ENCODE assay signal across 9 cellular contexts in the genomic region with DNA sequence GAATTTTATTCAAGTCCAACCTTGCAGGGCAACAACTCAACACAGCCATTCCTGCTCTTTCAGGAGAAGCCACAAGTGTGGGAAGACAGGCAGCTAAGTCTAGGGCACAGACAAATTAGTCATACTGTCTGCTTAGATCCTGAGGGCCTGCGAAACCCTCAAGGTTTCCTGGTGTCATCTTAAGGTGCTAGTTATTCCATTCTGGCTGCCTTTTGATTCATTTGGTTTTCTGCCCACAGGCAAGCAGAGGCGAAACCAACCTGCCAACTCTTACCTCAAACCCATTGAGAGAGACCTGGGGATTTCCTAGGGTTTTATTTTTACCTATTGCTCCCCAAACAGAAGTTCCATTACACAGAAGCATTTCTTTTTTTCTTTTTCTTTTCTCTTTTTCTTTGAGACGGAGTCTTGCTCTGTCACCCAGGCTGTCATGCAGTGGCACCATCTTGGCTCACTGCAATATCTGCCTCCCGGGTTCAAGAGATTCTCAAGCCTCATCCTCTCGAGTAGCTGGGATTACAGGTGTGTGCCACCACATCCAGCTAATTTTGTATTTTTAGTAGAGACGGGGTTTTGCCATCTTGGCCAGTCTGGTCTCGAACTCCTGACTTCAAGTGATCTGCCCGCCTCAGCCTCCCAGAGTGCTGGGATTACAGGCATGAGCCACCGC.
DNase-seq lines count a peak whose midpoint lies in the region; ATAC-seq, FAIRE-seq and TF ChIP-seq lines count a peak whose summit lies in the region.
"Had no signal": no experiment of that assay in that cellular context is flagged by ENCODE, and none has a peak within 500 bp of the region (broad histone marks: within the 10 kb centered on the region; RNA-seq: fewer than 3 reads in every experiment).

No MANE protein-coding gene starts in this region.

- peak overlapping the region; percentile 40 to 68 for H3K4me3 Mint-ChIP-seq in stimulated activated naive CD8-positive, alpha-beta T cell treated with anti-CD3 and anti-CD28 coated beads, Interleukin-15, amount 100 ng/mL, for 72 hours

- ATAC-seq in HG02588 (IDR thresholded peaks at IDR 0.05; ENCODE audit: unreplicated experiment), result peak; percentile 83
- peak; percentile 92 for ATAC-seq in stimulated activated naive CD8-positive, alpha-beta T cell treated with anti-CD3 and anti-CD28 coated beads, Interleukin-15, amount 100 ng/mL, for 72 hours

- H3K4me1 Mint-ChIP-seq in stimulated activated naive CD8-positive, alpha-beta T cell treated with anti-CD3 and anti-CD28 coated beads, Interleukin-15, amount 100 ng/mL, for 72 hours, result peaks cover 77% of the 10 kb centered on the region

- H3K27ac Mint-ChIP-seq in stimulated activated naive CD8-positive, alpha-beta T cell treated with anti-CD3 and anti-CD28 coated beads, Interleukin-15, amount 100 ng/mL, for 72 hours, result peak overlapping the region; percentile 74 to 96

- in situ Hi-C loops in GM13977 (cut with MboI; ENCODE audit: low pct_unique_long_range_greater_than_20kb, low sequenced_read_pairs, unreplicated experiment), result no loop called here

- H3K4me3 ChIP-seq in choroid plexus epithelial cell (ENCODE audit: low read depth, low read length), result no peak overlapping the region

- FAIRE-seq in RCC 7860 (lab: Jason Lieb, UNC), result peak; percentile 75
- FAIRE-seq: H1 had no signal

- no peaks in the 10 kb centered on the region for H3K9me3 Mint-ChIP-seq in stimulated activated naive CD8-positive, alpha-beta T cell treated with anti-CD3 and anti-CD28 coated beads, Interleukin-15, amount 100 ng/mL, for 72 hours

- H3K27me3 Mint-ChIP-seq in stimulated activated naive CD8-positive, alpha-beta T cell treated with anti-CD3 and anti-CD28 coated beads, Interleukin-15, amount 100 ng/mL, for 72 hours, result no peaks in the 10 kb centered on the region

- DNase-seq in GM13977 (ENCODE audit: low spot score) (peak; percentile 38), RCC 7860 (ENCODE audit: low spot score) (peak; percentile 66), choroid plexus epithelial cell (ENCODE audit: low read depth) (peak; percentile 66), GOT3 (lab: John Stamatoyannopoulos, UW) (no peak), NCI-H526 treated with DMSO at 0.1 percent for 48 hours (lab: John Stamatoyannopoulos, UW) (no peak), NCI-H2227 treated with DMSO at 0.1 percent for 48 hours (lab: John Stamatoyannopoulos, UW) (no peak)
- DNase-seq in stimulated activated naive CD8-positive, alpha-beta T cell treated with anti-CD3 and anti-CD28 coated beads, Interleukin-15, amount 100 ng/mL, for 72 hours, result peak; percentile 61 to 82

- TF ChIP-seq CTCF in GM13977 (IDR thresholded peaks at IDR 0.05; ENCODE audit: extremely low read depth, insufficient read depth, missing control alignments), result no peak
- no peak for TF ChIP-seq CTCF in choroid plexus epithelial cell (conservative IDR thresholded peaks at IDR 0.05; ENCODE audit: low read depth, low read length)

Comparison
In these comparisons a context has a peak if more than half of its experiments do, and no peak if none do; other contexts are left out.
1. DNase-seq: peak in GM13977 (single experiment), RCC 7860 (single experiment), choroid plexus epithelial cell (single experiment) and stimulated activated naive CD8-positive, alpha-beta T cell treated with anti-CD3 and anti-CD28 coated beads, Interleukin-15, amount 100 ng/mL, for 72 hours (2 of 2); none in GOT3 (single experiment), NCI-H526 treated with DMSO at 0.1 percent for 48 hours (single experiment) and NCI-H2227 treated with DMSO at 0.1 percent for 48 hours (single experiment).